Comparison of ENCODE assay signal across 11 cellular contexts in the genomic region with DNA sequence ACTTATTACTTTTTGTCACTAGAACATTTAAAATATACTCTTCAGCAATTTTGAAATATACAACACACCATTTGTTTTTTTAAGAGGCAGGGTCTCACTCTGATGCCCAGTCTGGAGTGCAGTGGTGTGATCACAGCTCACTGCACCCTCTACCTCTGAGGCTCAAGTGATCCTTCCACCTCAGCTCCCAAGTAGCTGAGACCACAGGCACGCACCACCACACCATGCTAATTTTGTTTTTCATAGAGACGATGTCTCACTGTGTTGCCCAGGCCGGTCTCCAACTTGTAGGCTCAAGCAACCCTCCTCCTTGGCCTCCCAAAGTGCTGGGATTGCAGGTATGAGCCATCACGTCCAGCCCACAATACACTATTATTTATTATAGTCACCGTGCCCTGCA. TPM values are rescaled to one million over a fixed set of nuclear protein-coding genes. Genes with fewer than 3 reads are reported as not detected.
"Had no signal": no experiment of that assay in that cellular context is flagged by ENCODE, and none has a peak within 500 bp of the region (broad histone marks: within the 10 kb centered on the region; RNA-seq: fewer than 3 reads in every experiment).

No MANE protein-coding gene starts in this region.

- H3K27ac ChIP-seq: GM23248, HL-60, KMS-11 had no signal

- H2AFZ ChIP-seq: GM23248 had no signal

- H3K27ac Mint-ChIP-seq: H9, IgD-negative memory B cell had no signal

- FAIRE-seq: H54, HepG2 had no signal

- H3K9ac ChIP-seq: GM23248, KMS-11 had no signal

- ATAC-seq: HepG2 had no signal

- H3K4me3 Mint-ChIP-seq: H9, IgD-negative memory B cell had no signal

- H3K9me3 Mint-ChIP-seq: H9, IgD-negative memory B cell had no signal

- H3K36me3 Mint-ChIP-seq: IgD-negative memory B cell had no signal

- DNase-seq: GM23248, GOT3, H9, HCEC 1CT, KBM-7 had no signal

- H3K4me2 ChIP-seq: KMS-11 had no signal

- H3K4me1 Mint-ChIP-seq: IgD-negative memory B cell had no signal

- H3K4me3 ChIP-seq: GM23248 had no signal

RNA-seq across cellular contexts. Expression of gene IGFL2, which starts 2.6 kb away (rescaled TPM):
- total RNA-seq: GM23248, H9, HepG2, HT1080 had no signal
- polyA plus RNA-seq: GM23248, HepG2, IgD-negative memory B cell had no signal

RNA-seq across cellular contexts. Expression of gene IGFL3, which starts 26.1 kb away (rescaled TPM):
- total RNA-seq: GM23248, H9, HepG2 had no signal
- polyA plus RNA-seq: GM23248, HepG2, IgD-negative memory B cell had no signal
